In the genomic region with DNA sequence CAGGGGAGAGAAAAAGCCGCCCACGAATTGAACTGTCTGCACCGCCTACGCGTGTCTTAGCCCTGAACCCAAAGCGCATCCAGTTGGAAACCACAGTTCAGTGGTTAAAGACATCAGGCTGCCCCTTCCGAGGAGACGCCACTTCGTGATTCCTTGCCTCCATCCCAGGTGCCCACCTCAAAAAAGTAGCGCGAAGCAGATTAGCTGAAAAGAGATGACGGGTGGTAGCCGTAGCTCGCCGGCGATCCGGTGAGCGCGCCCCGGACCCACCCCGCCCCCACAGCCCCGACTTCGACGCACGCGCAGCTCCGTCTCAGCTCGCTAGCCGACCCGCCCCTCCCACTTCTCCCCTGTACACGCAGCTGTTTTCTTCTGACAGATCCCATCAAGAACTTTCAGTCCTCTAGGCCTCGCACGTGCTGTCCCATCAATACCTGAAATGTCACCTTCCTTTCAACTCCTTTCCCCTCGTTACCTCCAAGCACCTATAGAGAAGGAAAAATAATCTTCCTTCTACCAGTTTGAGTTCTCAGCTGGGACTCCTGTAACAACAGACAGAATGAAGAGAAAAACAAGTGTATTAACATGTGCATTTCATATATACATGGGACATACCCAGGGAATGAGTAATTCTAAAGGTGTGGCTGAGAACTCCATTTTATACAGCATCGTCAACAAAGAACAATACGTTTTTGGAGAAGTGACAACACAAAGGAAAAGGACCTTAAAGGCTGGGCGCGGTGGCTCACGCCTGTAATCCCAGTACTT, we compare ENCODE assay signal across 1 cellular context.
TF ChIP-seq lines count a peak whose summit lies in the region.

No MANE protein-coding gene starts in this region.

TF ChIP-seq in K562, 482 proteins besides CTCF, POLR2A, EP300 and RAD21 (continued from another document and continues in another):
- TF ChIP-seq, protein P1, sequence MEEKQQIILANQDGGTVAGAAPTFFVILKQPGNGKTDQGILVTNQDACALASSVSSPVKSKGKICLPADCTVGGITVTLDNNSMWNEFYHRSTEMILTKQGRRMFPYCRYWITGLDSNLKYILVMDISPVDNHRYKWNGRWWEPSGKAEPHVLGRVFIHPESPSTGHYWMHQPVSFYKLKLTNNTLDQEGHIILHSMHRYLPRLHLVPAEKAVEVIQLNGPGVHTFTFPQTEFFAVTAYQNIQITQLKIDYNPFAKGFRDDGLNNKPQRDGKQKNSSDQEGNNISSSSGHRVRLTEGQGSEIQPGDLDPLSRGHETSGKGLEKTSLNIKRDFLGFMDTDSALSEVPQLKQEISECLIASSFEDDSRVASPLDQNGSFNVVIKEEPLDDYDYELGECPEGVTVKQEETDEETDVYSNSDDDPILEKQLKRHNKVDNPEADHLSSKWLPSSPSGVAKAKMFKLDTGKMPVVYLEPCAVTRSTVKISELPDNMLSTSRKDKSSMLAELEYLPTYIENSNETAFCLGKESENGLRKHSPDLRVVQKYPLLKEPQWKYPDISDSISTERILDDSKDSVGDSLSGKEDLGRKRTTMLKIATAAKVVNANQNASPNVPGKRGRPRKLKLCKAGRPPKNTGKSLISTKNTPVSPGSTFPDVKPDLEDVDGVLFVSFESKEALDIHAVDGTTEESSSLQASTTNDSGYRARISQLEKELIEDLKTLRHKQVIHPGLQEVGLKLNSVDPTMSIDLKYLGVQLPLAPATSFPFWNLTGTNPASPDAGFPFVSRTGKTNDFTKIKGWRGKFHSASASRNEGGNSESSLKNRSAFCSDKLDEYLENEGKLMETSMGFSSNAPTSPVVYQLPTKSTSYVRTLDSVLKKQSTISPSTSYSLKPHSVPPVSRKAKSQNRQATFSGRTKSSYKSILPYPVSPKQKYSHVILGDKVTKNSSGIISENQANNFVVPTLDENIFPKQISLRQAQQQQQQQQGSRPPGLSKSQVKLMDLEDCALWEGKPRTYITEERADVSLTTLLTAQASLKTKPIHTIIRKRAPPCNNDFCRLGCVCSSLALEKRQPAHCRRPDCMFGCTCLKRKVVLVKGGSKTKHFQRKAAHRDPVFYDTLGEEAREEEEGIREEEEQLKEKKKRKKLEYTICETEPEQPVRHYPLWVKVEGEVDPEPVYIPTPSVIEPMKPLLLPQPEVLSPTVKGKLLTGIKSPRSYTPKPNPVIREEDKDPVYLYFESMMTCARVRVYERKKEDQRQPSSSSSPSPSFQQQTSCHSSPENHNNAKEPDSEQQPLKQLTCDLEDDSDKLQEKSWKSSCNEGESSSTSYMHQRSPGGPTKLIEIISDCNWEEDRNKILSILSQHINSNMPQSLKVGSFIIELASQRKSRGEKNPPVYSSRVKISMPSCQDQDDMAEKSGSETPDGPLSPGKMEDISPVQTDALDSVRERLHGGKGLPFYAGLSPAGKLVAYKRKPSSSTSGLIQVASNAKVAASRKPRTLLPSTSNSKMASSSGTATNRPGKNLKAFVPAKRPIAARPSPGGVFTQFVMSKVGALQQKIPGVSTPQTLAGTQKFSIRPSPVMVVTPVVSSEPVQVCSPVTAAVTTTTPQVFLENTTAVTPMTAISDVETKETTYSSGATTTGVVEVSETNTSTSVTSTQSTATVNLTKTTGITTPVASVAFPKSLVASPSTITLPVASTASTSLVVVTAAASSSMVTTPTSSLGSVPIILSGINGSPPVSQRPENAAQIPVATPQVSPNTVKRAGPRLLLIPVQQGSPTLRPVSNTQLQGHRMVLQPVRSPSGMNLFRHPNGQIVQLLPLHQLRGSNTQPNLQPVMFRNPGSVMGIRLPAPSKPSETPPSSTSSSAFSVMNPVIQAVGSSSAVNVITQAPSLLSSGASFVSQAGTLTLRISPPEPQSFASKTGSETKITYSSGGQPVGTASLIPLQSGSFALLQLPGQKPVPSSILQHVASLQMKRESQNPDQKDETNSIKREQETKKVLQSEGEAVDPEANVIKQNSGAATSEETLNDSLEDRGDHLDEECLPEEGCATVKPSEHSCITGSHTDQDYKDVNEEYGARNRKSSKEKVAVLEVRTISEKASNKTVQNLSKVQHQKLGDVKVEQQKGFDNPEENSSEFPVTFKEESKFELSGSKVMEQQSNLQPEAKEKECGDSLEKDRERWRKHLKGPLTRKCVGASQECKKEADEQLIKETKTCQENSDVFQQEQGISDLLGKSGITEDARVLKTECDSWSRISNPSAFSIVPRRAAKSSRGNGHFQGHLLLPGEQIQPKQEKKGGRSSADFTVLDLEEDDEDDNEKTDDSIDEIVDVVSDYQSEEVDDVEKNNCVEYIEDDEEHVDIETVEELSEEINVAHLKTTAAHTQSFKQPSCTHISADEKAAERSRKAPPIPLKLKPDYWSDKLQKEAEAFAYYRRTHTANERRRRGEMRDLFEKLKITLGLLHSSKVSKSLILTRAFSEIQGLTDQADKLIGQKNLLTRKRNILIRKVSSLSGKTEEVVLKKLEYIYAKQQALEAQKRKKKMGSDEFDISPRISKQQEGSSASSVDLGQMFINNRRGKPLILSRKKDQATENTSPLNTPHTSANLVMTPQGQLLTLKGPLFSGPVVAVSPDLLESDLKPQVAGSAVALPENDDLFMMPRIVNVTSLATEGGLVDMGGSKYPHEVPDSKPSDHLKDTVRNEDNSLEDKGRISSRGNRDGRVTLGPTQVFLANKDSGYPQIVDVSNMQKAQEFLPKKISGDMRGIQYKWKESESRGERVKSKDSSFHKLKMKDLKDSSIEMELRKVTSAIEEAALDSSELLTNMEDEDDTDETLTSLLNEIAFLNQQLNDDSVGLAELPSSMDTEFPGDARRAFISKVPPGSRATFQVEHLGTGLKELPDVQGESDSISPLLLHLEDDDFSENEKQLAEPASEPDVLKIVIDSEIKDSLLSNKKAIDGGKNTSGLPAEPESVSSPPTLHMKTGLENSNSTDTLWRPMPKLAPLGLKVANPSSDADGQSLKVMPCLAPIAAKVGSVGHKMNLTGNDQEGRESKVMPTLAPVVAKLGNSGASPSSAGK (IDR thresholded peaks at IDR 0.05): peak; percentile 89
- no peak for TF ChIP-seq ZNF24 (IDR thresholded peaks at IDR 0.05)
- TF ChIP-seq BCL6 (CRISPR knock-in tag; IDR thresholded peaks at IDR 0.05): no peak
- no peak for TF ChIP-seq ZNF584 (CRISPR knock-in tag; IDR thresholded peaks at IDR 0.05; ENCODE audit: low read depth)
- no peak for TF ChIP-seq ARID2 (IDR thresholded peaks at IDR 0.05)
- TF ChIP-seq ELF4 (CRISPR knock-in tag; IDR thresholded peaks at IDR 0.05): no peak
- TF ChIP-seq GABPB1 (CRISPR knock-in tag; IDR thresholded peaks at IDR 0.05): no peak
- TF ChIP-seq ZNF77 (CRISPR knock-in tag; IDR thresholded peaks at IDR 0.05): no peak
- peak; percentile 52 for TF ChIP-seq CHD4 (IDR thresholded peaks at IDR 0.05; ENCODE audit: insufficient read depth, insufficient replicate concordance, low read depth, low read length, poor library complexity, severe bottlenecking)
- no peak for TF ChIP-seq ZNF75A (CRISPR knock-in tag; IDR thresholded peaks at IDR 0.05)
- TF ChIP-seq DDX20 (tag; IDR thresholded peaks at IDR 0.05; ENCODE audit: low read depth): no peak
- no peak for TF ChIP-seq THRA (IDR thresholded peaks at IDR 0.05)
- TF ChIP-seq HNRNPK (IDR thresholded peaks at IDR 0.05; ENCODE audit: low read depth, low read length, poor library complexity, severe bottlenecking): no peak
- no peak for TF ChIP-seq CBFA2T2 (conservative IDR thresholded peaks at IDR 0.05)
- no peak for TF ChIP-seq KDM2B (CRISPR knock-in tag; IDR thresholded peaks at IDR 0.05)
- TF ChIP-seq, protein P2, sequence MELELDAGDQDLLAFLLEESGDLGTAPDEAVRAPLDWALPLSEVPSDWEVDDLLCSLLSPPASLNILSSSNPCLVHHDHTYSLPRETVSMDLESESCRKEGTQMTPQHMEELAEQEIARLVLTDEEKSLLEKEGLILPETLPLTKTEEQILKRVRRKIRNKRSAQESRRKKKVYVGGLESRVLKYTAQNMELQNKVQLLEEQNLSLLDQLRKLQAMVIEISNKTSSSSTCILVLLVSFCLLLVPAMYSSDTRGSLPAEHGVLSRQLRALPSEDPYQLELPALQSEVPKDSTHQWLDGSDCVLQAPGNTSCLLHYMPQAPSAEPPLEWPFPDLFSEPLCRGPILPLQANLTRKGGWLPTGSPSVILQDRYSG (tag; conservative IDR thresholded peaks at IDR 0.05; ENCODE audit: low read depth): 0 out of 2 replicates have a peak, but pooled peaks have one; percentile 57
- TF ChIP-seq, protein P3, sequence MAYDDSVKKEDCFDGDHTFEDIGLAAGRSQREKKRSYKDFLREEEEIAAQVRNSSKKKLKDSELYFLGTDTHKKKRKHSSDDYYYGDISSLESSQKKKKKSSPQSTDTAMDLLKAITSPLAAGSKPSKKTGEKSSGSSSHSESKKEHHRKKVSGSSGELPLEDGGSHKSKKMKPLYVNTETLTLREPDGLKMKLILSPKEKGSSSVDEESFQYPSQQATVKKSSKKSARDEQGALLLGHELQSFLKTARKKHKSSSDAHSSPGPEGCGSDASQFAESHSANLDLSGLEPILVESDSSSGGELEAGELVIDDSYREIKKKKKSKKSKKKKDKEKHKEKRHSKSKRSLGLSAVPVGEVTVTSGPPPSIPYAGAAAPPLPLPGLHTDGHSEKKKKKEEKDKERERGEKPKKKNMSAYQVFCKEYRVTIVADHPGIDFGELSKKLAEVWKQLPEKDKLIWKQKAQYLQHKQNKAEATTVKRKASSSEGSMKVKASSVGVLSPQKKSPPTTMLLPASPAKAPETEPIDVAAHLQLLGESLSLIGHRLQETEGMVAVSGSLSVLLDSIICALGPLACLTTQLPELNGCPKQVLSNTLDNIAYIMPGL (CRISPR knock-in tag; IDR thresholded peaks at IDR 0.05): peak; percentile 69; the same call in 1 of the 2 replicates
- TF ChIP-seq BMI1 (IDR thresholded peaks at IDR 0.05; ENCODE audit: low read length): no peak
- TF ChIP-seq ZNF23 (CRISPR knock-in tag; IDR thresholded peaks at IDR 0.05): no peak
- no peak for TF ChIP-seq KAT8 (IDR thresholded peaks at IDR 0.05; ENCODE audit: low read depth)
- TF ChIP-seq EZH2 (IDR thresholded peaks at IDR 0.05; ENCODE audit: borderline replicate concordance, low read depth, low read length): no peak
- TF ChIP-seq TRIM28 (IDR thresholded peaks at IDR 0.05): no peak
- TF ChIP-seq, protein P4, sequence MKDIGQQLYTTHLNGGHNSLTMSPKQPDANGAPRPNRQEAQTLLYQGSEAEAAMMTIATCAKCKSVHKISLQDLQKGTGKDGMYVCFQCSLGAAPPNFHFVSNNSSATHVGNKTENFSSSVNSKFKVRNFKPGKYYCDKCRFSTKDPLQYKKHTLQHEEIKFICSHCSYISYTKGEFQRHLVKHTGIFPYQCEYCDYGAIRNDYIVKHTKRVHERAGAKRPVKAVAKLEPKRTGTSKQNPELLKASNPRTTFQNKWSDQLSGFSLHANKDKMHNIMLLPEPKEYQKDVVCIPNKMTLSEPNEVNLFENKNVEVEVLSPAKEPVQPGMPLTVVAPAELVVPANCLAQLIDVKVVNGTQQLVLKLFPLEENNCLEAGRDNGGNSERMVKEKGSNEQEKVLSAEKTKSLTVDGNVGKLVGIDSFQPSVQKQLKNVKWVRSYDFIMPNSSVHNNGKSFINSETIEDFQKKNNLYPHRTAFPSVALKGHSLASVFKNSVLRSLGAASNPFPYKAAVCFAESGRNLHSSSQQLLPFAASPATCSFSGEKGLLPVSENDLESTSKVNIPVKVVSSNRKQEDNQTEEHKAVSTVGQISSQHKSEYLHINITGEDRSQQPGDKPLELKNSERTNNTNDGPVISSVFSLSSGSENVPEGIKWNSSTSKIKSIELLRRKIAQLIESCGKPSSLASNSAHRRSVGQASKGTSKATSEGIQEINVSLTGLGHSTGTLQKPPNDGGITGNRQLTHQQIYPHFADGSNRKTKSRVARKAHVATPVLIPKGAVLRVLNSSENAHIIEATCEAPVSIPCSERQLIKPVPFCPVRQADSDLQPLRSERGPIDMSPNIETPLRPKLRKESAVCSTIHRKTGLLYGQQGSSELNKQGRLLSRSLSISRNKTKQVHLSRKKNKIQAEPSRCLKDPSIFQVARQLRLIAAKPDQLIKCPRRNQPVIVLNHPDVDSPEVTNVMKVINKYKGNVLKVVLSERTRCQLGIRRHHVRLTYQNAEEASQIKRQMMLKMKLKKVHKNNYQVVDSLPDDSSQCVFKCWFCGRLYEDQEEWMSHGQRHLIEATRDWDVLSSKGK (CRISPR knock-in tag; IDR thresholded peaks at IDR 0.05): no peak
- TF ChIP-seq PML (IDR thresholded peaks at IDR 0.05; ENCODE audit: low read length): peak; percentile 7; the same call in 1 of the 2 replicates
- TF ChIP-seq C11orf30 (IDR thresholded peaks at IDR 0.05; ENCODE audit: low read depth): no peak; the same call in 1 of the 2 replicates
- TF ChIP-seq EWSR1 (IDR thresholded peaks at IDR 0.05; ENCODE audit: borderline replicate concordance, low read depth, partially characterized antibody): no peak
- no peak for TF ChIP-seq ZKSCAN3 (CRISPR knock-in tag; IDR thresholded peaks at IDR 0.05)
- TF ChIP-seq GTF3C2 (IDR thresholded peaks at IDR 0.05; ENCODE audit: borderline replicate concordance, extremely low read depth, insufficient read length): no peak
- no peak for TF ChIP-seq ZBTB43 (CRISPR knock-in tag; IDR thresholded peaks at IDR 0.05)
- TF ChIP-seq SREBF1 (IDR thresholded peaks at IDR 0.05; ENCODE audit: borderline replicate concordance, low read depth, low read length): no peak
- TF ChIP-seq EHMT2 (IDR thresholded peaks at IDR 0.05): no peak
